In genomic region chr5:148790545-148791333, GRCh38 we compare ENCODE assay signal across 10 cellular contexts. TPM values are rescaled to one million over a fixed set of nuclear protein-coding genes. Genes with fewer than 3 reads are reported as not detected.
DNase-seq lines count a peak whose midpoint lies in the region; ATAC-seq and TF ChIP-seq lines count a peak whose summit lies in the region.
"Had no signal": no experiment of that assay in that cellular context is flagged by ENCODE, and none has a peak within 500 bp of the region (broad histone marks: within the 10 kb centered on the region; RNA-seq: fewer than 3 reads in every experiment).

No MANE protein-coding gene starts in this region.

- no peaks in the 10 kb centered on the region for H3K27me3 Mint-ChIP-seq in osteocyte (ENCODE audit: unreplicated experiment)

- peak overlapping the region; percentile 27 for H3K27ac Mint-ChIP-seq in osteocyte (ENCODE audit: unreplicated experiment)

- peaks cover 22% of the 10 kb centered on the region for H3K4me1 Mint-ChIP-seq in osteocyte (ENCODE audit: unreplicated experiment)

- no peaks in the 10 kb centered on the region for H3K36me3 Mint-ChIP-seq in osteocyte (ENCODE audit: unreplicated experiment)

- no peaks in the 10 kb centered on the region for H3K9me3 Mint-ChIP-seq in osteocyte (ENCODE audit: unreplicated experiment)

- no peak for TF ChIP-seq CTCF in osteocyte (IDR thresholded peaks at IDR 0.05)

- no peak overlapping the region for H3K4me3 Mint-ChIP-seq in osteocyte (ENCODE audit: unreplicated experiment)

- DNase-seq in LoVo (ENCODE audit: low spot score) (peak; percentile 65), osteocyte (ENCODE audit: extremely low spot score, unreplicated experiment) (no peak), NCI-H345 treated with DMSO at 0.1 percent for 48 hours (lab: John Stamatoyannopoulos, UW; ENCODE audit: unreplicated experiment) (no peak), NCI-H1105 (lab: John Stamatoyannopoulos, UW) (no peak), NCI-H1436 (lab: John Stamatoyannopoulos, UW) (no peak)
- DNase-seq: NCI-H2029 treated with DMSO at 0.1 percent for 48 hours, substantia nigra had no signal

- peak; percentile 22 for ATAC-seq in GM19351 (IDR thresholded peaks at IDR 0.05; ENCODE audit: unreplicated experiment)
- ATAC-seq in HG02623 (IDR thresholded peaks at IDR 0.05; ENCODE audit: unreplicated experiment) = peak; percentile 12

RNA-seq across cellular contexts. Expression of gene ADRB2, which starts 35.7 kb away (rescaled TPM):
- total RNA-seq in osteocyte = 6.6 and 7.1 TPM in 2 replicates
- total RNA-seq: G401 had no signal
